Comparison of ENCODE assay signal across 1 cellular context in the genomic region with DNA sequence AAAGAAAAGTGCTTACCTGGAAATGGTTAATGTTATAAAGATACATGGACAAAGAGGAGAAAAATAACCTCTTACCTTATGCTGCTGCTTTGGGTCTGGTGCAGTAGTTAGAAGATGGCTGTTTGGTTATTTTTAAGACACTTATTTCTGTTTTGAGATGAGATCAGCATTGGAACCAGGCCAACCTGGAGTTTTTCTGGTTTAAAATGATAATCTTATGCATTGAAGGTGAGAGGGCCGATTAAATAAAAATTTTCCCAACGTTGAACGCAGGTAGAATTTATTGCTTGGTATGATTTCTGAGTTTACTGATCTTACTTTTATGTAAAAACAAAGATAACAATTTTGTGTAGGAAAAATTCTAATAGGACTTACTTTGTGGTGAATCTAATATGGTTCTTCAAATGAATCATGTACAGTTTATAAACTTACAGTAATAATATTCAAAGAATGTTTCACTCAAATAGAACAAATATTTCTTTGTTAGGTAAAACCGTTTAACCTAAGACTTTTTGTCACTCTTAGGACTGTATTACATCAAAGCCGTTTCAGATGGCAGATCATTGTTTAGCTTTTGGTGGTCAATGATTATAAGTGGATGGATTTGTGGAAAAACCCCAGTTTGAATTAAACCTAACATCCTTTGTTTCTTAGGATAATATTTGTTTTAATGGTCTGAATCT.
TF ChIP-seq lines count a peak whose summit lies in the region.

No MANE protein-coding gene starts in this region.

TF ChIP-seq in IMR-90, 13 proteins besides CTCF, POLR2A, EP300 and RAD21:
- TF ChIP-seq MAZ (IDR thresholded peaks at IDR 0.05; ENCODE audit: borderline replicate concordance, low read depth, low read length) (no peak), CHD1 (IDR thresholded peaks at IDR 0.05; ENCODE audit: low read depth, low read length) (no peak), BHLHE40 (IDR thresholded peaks at IDR 0.05; ENCODE audit: low read depth, low read length) (no peak), FOS (IDR thresholded peaks at IDR 0.05; ENCODE audit: low read depth, low read length) (no peak), RFX5 (IDR thresholded peaks at IDR 0.05; ENCODE audit: low read depth, low read length) (no peak), CEBPB (IDR thresholded peaks at IDR 0.05; ENCODE audit: low read depth, low read length) (no peak), NFE2L2 (IDR thresholded peaks at IDR 0.05; ENCODE audit: low read depth, low read length) (no peak), MAFK (IDR thresholded peaks at IDR 0.05; ENCODE audit: low read depth, low read length) (no peak), SMC3 (IDR thresholded peaks at IDR 0.05; ENCODE audit: low read depth, low read length) (no peak)
- TF ChIP-seq, protein P1, sequence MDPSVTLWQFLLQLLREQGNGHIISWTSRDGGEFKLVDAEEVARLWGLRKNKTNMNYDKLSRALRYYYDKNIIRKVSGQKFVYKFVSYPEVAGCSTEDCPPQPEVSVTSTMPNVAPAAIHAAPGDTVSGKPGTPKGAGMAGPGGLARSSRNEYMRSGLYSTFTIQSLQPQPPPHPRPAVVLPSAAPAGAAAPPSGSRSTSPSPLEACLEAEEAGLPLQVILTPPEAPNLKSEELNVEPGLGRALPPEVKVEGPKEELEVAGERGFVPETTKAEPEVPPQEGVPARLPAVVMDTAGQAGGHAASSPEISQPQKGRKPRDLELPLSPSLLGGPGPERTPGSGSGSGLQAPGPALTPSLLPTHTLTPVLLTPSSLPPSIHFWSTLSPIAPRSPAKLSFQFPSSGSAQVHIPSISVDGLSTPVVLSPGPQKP (IDR thresholded peaks at IDR 0.05; ENCODE audit: borderline replicate concordance, low read depth, low read length): no peak
